In genomic region chr2:239130786-239131325, GRCh38 we compare ENCODE assay signal across 14 cellular contexts.
DNase-seq lines count a peak whose midpoint lies in the region; ATAC-seq and TF ChIP-seq lines count a peak whose summit lies in the region.
"Had no signal": no experiment of that assay in that cellular context is flagged by ENCODE, and none has a peak within 500 bp of the region (broad histone marks: within the 10 kb centered on the region; RNA-seq: fewer than 3 reads in every experiment).

No MANE protein-coding gene starts in this region.

- no peak for TF ChIP-seq POLR2A in tibial nerve (IDR thresholded peaks at IDR 0.05)
- no peak for TF ChIP-seq POLR2A in esophagus squamous epithelium (IDR thresholded peaks at IDR 0.05)

- no peak overlapping the region for H3K4me3 ChIP-seq in tibial nerve
- no peak overlapping the region for H3K4me3 ChIP-seq in esophagus squamous epithelium

- no peak for TF ChIP-seq EP300 in tibial nerve (IDR thresholded peaks at IDR 0.05)

- H3K27me3 ChIP-seq in tibial nerve (no peaks in the 10 kb centered on the region), esophagus squamous epithelium (no peaks in the 10 kb centered on the region)

- TF ChIP-seq CTCF in WTC11 (IDR thresholded peaks at IDR 0.05) (no peak), chondrocyte (IDR thresholded peaks at IDR 0.05) (no peak), nephron progenitor cell (IDR thresholded peaks at IDR 0.05) (no peak), tibial nerve (IDR thresholded peaks at IDR 0.05) (no peak), esophagus squamous epithelium (IDR thresholded peaks at IDR 0.05) (no peak)

- POLR2A ChIA-PET in WTC11 (lab: Charles Lee), result no interaction called here

- H3K27ac Mint-ChIP-seq in WTC11 (peak overlapping the region; percentile 33; the same call in 1 of the 2 replicates), chondrocyte (ENCODE audit: unreplicated experiment) (peak overlapping the region; percentile 22), nephron progenitor cell (peak overlapping the region; percentile 83)
- H3K27ac Mint-ChIP-seq: B cell had no signal

- intact Hi-C loops in esophagus squamous epithelium (cut with DNase I), result no loop called here

- peaks cover 0 to 46% (median 9%) of the 10 kb centered on the region in 4 donors for H3K4me1 ChIP-seq in tibial nerve
- no peaks in the 10 kb centered on the region for H3K4me1 ChIP-seq in esophagus squamous epithelium

- DNase-seq in WTC11 (ENCODE audit: low spot score) (no peak), chondrocyte (ENCODE audit: low spot score) (no peak), nephron progenitor cell (no peak), tibial nerve (ENCODE audit: low spot score in 2 of 2) (no peak), NCI-H510A (lab: John Stamatoyannopoulos, UW) (no peak), NCI-H748 (lab: John Stamatoyannopoulos, UW; ENCODE audit: unreplicated experiment) (no peak), esophagus squamous epithelium (lab: John Stamatoyannopoulos, UW) (no peak)
- DNase-seq: CD4-positive, alpha-beta memory T cell; COR-L47; DMS153; DMS79 treated with DMSO at 0.1 percent for 48 hours; EL had no signal

- H3K27ac ChIP-seq in tibial nerve, result peak overlapping the region; percentile 64 to 91 (median 82)
- no peak overlapping the region for H3K27ac ChIP-seq in esophagus squamous epithelium

- H3K36me3 ChIP-seq in tibial nerve, result peaks cover 2 to 88% (median 7%) of the 10 kb centered on the region in 3 donors
- peaks cover 17 to 100% (median 24%) of the 10 kb centered on the region in 3 donors for H3K36me3 ChIP-seq in esophagus squamous epithelium

- no peak for ATAC-seq in WTC11
- ATAC-seq: HCT116 had no signal

- H3K4me3 Mint-ChIP-seq in WTC11 (no peak overlapping the region), chondrocyte (ENCODE audit: unreplicated experiment) (no peak overlapping the region), nephron progenitor cell (no peak overlapping the region)
- H3K4me3 Mint-ChIP-seq: B cell; CD4-positive, alpha-beta memory T cell had no signal

- 70 to 87% methylated on average over 15 to 16 of the region's 16 CpGs for WGBS in tibial nerve, 2 donors
- WGBS in esophagus squamous epithelium, 2 donors, result 97% methylated on average over 11 to 15 of the region's 16 CpGs

- H3K4me1 Mint-ChIP-seq in WTC11, result no peaks in the 10 kb centered on the region
- no peaks in the 10 kb centered on the region for H3K4me1 Mint-ChIP-seq in chondrocyte (ENCODE audit: low read depth)
- peaks cover 15% of the 10 kb centered on the region for H3K4me1 Mint-ChIP-seq in nephron progenitor cell
- H3K4me1 Mint-ChIP-seq: B cell; CD4-positive, alpha-beta memory T cell had no signal

- H3K36me3 Mint-ChIP-seq in WTC11 (peaks cover 32% of the 10 kb centered on the region), chondrocyte (ENCODE audit: low read depth) (peaks cover 18% of the 10 kb centered on the region), nephron progenitor cell (ENCODE audit: low read depth) (peaks cover 64% of the 10 kb centered on the region)

- CTCF ChIA-PET in WTC11 (lab: Charles Lee), result interaction anchor here (1.0 kb wide), 1 partner anchor 13 kb away, joined by 3 read pairs; no protein-coding TSS in a partner anchor

- H3K9me3 ChIP-seq in tibial nerve (no peaks in the 10 kb centered on the region), esophagus squamous epithelium (no peaks in the 10 kb centered on the region)

- H3K9me3 Mint-ChIP-seq in WTC11 (no peaks in the 10 kb centered on the region), chondrocyte (ENCODE audit: low read depth) (no peaks in the 10 kb centered on the region), nephron progenitor cell (no peaks in the 10 kb centered on the region)

- no peaks in the 10 kb centered on the region for H3K27me3 Mint-ChIP-seq in WTC11 (ENCODE audit: low read depth)
- H3K27me3 Mint-ChIP-seq in chondrocyte (ENCODE audit: low read depth), result no peaks in the 10 kb centered on the region
- peaks cover 6% of the 10 kb centered on the region for H3K27me3 Mint-ChIP-seq in nephron progenitor cell (ENCODE audit: low read depth, poor library complexity)
- H3K27me3 Mint-ChIP-seq: B cell; CD4-positive, alpha-beta memory T cell had no signal

TF ChIP-seq in WTC11, 78 proteins besides CTCF, POLR2A, EP300 and RAD21:
- TF ChIP-seq CBFB (CRISPR knock-in tag; IDR thresholded peaks at IDR 0.05; ENCODE audit: low read depth) (no peak), ATF2 (CRISPR knock-in tag; IDR thresholded peaks at IDR 0.05; ENCODE audit: borderline replicate concordance, low read depth) (no peak)

Comparison
In these comparisons a context has a peak if more than half of its experiments do, and no peak if none do; other contexts are left out.
1. H3K27ac Mint-ChIP-seq: peak in every context shown above with its lines; median percentile 83 in nephron progenitor cell; 33 in WTC11; 22 in chondrocyte.
2. H3K27ac ChIP-seq: peak in tibial nerve (4 of 4); none in esophagus squamous epithelium (0 of 4).